18 cellular contexts compared by ENCODE assay signal in genomic region chr18:723541-723940, GRCh38. TPM values are rescaled to one million over a fixed set of nuclear protein-coding genes. Genes with fewer than 3 reads are reported as not detected.
DNase-seq lines count a peak whose midpoint lies in the region; ATAC-seq, FAIRE-seq and TF ChIP-seq lines count a peak whose summit lies in the region.
"Had no signal": no experiment of that assay in that cellular context is flagged by ENCODE, and none has a peak within 500 bp of the region (broad histone marks: within the 10 kb centered on the region; RNA-seq: fewer than 3 reads in every experiment).

No MANE protein-coding gene starts in this region.

- WGBS in A549 (ENCODE audit: missing lambda C conversion rate) = 80% methylated on average over 1 of the region's 1 CpG

- BruUV-seq in Calu3 (replicated peaks; lab: Mats Ljungman, UMichigan) (TSS peak; percentile 43), Panc1 (replicated peaks; lab: Mats Ljungman, UMichigan) (TSS peak; percentile 74)

- peak; percentile 18 for FAIRE-seq in A549 (lab: Jason Lieb, UNC)

- H3K27me3 Mint-ChIP-seq in Calu3 (ENCODE audit: unreplicated experiment) (no peaks in the 10 kb centered on the region), immature natural killer cell (ENCODE audit: low read depth in 3 of 3) (peaks cover 0 to 2% (median 0%) of the 10 kb centered on the region in 3 donors)
- H3K27me3 Mint-ChIP-seq: CD4-positive, alpha-beta T cell had no signal

- H3K9me3 ChIP-seq in A549 (no peaks in the 10 kb centered on the region), Panc1 (ENCODE audit: control insufficient read depth, insufficient read depth, low read depth, low read length) (no peaks in the 10 kb centered on the region)
- H3K9me3 ChIP-seq: BE2C, Peyer's patch had no signal

- no peak for DNase-seq in A549 (ENCODE audit: low read depth in 1 of 2, low spot score in 1 of 2)
- no peak for DNase-seq in Calu3
- DNase-seq in Panc1 (ENCODE audit: low read depth, low spot score) = no peak
- DNase-seq in immature natural killer cell = no peak
- DNase-seq in activated CD4-positive, alpha-beta T cell treated with anti-CD3 and anti-CD28 coated beads for 48 hours = no peak
- no peak for DNase-seq in activated CD4-positive, alpha-beta T cell treated with anti-CD3 and anti-CD28 coated beads, Interleukin-2, amount 50 U/mL, for 4 hours
- DNase-seq: BE2C; CD4-positive, alpha-beta T cell; DMS79 treated with DMSO at 0.1 percent for 48 hours; HCEC 1CT; KG1; NCI-H1105; NCI-H1694; NCI-H2227 treated with DMSO at 0.1 percent for 48 hours; NCI-H524; Peyer's patch had no signal

- peaks cover 5% of the 10 kb centered on the region; the same call in 1 of the 2 replicates for H3K36me3 ChIP-seq in Panc1 (ENCODE audit: control insufficient read depth, insufficient read depth, low read length)
- H3K36me3 ChIP-seq: BE2C had no signal

- TF ChIP-seq CTCF in A549 (IDR thresholded peaks at IDR 0.05) (no peak), Calu3 (IDR thresholded peaks at IDR 0.05; ENCODE audit: unreplicated experiment) (no peak), Panc1 (IDR thresholded peaks at IDR 0.05) (no peak)

- no peak overlapping the region for H3K4me3 Mint-ChIP-seq in Calu3 (ENCODE audit: low read depth, unreplicated experiment)
- H3K4me3 Mint-ChIP-seq in immature natural killer cell = no peak overlapping the region
- H3K4me3 Mint-ChIP-seq: CD4-positive, alpha-beta T cell had no signal

- no peaks in the 10 kb centered on the region for H3K9me3 Mint-ChIP-seq in Calu3 (ENCODE audit: low read depth, unreplicated experiment)
- H3K9me3 Mint-ChIP-seq in immature natural killer cell = peaks cover 0 to 4% (median 0%) of the 10 kb centered on the region in 6 donors
- H3K9me3 Mint-ChIP-seq: CD4-positive, alpha-beta T cell had no signal

- H3K36me3 Mint-ChIP-seq in Calu3 (ENCODE audit: insufficient read depth, unreplicated experiment) (peaks cover 12% of the 10 kb centered on the region), immature natural killer cell (peaks cover 6 to 31% (median 14%) of the 10 kb centered on the region in 3 donors)

- H3K27ac ChIP-seq in A549 (no peak overlapping the region), Panc1 (ENCODE audit: low read length) (no peak overlapping the region)
- H3K27ac ChIP-seq: Peyer's patch had no signal

- H3K4me2 ChIP-seq in A549 = no peak overlapping the region

- H3K27me3 ChIP-seq in Panc1 (ENCODE audit: control insufficient read depth, insufficient read depth, low read length) = no peaks in the 10 kb centered on the region
- H3K27me3 ChIP-seq: BE2C, Peyer's patch had no signal

- CTCF ChIA-PET in A549 (lab: Yijun Ruan, JAX) = interaction anchor here (0.8 kb wide), 1 partner anchor 11 kb away, joined by 3 read pairs; the partner anchor contains the start of gene ENOSF1
- CTCF ChIA-PET in Calu3 (lab: Charles Lee) = no interaction called here
- CTCF ChIA-PET in Panc1 (lab: Charles Lee) = no interaction called here

- TF ChIP-seq POLR2A in A549 (IDR thresholded peaks at IDR 0.05; ENCODE audit: low read length) = no peak

- intact Hi-C loops in Calu3 (cut with micrococcal nuclease; ENCODE audit: unreplicated experiment) = no loop called here
- intact Hi-C loops in Panc1 (cut with micrococcal nuclease; ENCODE audit: unreplicated experiment) = no loop called here

- no peaks in the 10 kb centered on the region for H3K4me1 Mint-ChIP-seq in Calu3 (ENCODE audit: low read depth, unreplicated experiment)
- H3K4me1 Mint-ChIP-seq in immature natural killer cell = no peaks in the 10 kb centered on the region

- POLR2A ChIA-PET in A549 (lab: Yijun Ruan, JAX) (no interaction called here), Panc1 (lab: Charles Lee) (no interaction called here)

- H3K4me1 ChIP-seq in A549 (no peaks in the 10 kb centered on the region), Panc1 (ENCODE audit: control insufficient read depth, insufficient read depth, low read length) (no peaks in the 10 kb centered on the region)
- H3K4me1 ChIP-seq: BE2C, Peyer's patch had no signal

- no peak for TF ChIP-seq EP300 in A549 (IDR thresholded peaks at IDR 0.05)

- no peak for ATAC-seq in A549
- ATAC-seq in Panc1 = no peak
- ATAC-seq in HG02840 (IDR thresholded peaks at IDR 0.05; ENCODE audit: low FRiP score, unreplicated experiment) = no peak
- ATAC-seq: Right ventricle myocardium inferior had no signal

- in situ Hi-C loops in Panc1 (cut with HindIII; ENCODE audit: low pct_unique_long_range_greater_than_20kb, low sequenced_read_pairs) = no loop called here

- H3K27ac Mint-ChIP-seq in Calu3 (ENCODE audit: unreplicated experiment) (no peak overlapping the region), immature natural killer cell (peak overlapping the region in 4 of 6 donors; percentile 2 to 39 (median 27))
- H3K27ac Mint-ChIP-seq: CD4-positive, alpha-beta T cell had no signal

- H3K4me3 ChIP-seq in A549 (no peak overlapping the region), Panc1 (ENCODE audit: low read depth in 2 of 2, low read length in 2 of 2) (no peak overlapping the region)
- H3K4me3 ChIP-seq: Peyer's patch had no signal

- no peak for TF ChIP-seq RAD21 in A549 (conservative IDR thresholded peaks at IDR 0.05 in 1 of 2, IDR thresholded peaks at IDR 0.05 in 1 of 2)

TF ChIP-seq in A549, 52 proteins besides CTCF, POLR2A, EP300 and RAD21:
- TF ChIP-seq GATA3 (IDR thresholded peaks at IDR 0.05; ENCODE audit: borderline replicate concordance) = no peak
- no peak for TF ChIP-seq JUNB (IDR thresholded peaks at IDR 0.05)
- no peak for TF ChIP-seq FOSL2 (IDR thresholded peaks at IDR 0.05)
- no peak for TF ChIP-seq FOSL2 (CRISPR knock-in tag; IDR thresholded peaks at IDR 0.05)
- no peak for TF ChIP-seq NR3C1 (IDR thresholded peaks at IDR 0.05)
- TF ChIP-seq NPAS2 (CRISPR knock-in tag; IDR thresholded peaks at IDR 0.05; ENCODE audit: borderline replicate concordance) = no peak
- TF ChIP-seq EHMT2 (IDR thresholded peaks at IDR 0.05; ENCODE audit: low read depth) = no peak
- TF ChIP-seq, protein P1, sequence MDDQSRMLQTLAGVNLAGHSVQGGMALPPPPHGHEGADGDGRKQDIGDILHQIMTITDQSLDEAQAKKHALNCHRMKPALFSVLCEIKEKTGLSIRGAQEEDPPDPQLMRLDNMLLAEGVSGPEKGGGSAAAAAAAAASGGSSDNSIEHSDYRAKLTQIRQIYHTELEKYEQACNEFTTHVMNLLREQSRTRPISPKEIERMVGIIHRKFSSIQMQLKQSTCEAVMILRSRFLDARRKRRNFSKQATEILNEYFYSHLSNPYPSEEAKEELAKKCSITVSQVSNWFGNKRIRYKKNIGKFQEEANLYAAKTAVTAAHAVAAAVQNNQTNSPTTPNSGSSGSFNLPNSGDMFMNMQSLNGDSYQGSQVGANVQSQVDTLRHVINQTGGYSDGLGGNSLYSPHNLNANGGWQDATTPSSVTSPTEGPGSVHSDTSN (IDR thresholded peaks at IDR 0.05) = no peak
- no peak for TF ChIP-seq CHD2 (IDR thresholded peaks at IDR 0.05; ENCODE audit: low read length, partially characterized antibody)
- no peak for TF ChIP-seq CEBPB (IDR thresholded peaks at IDR 0.05)
- no peak for TF ChIP-seq MYC (IDR thresholded peaks at IDR 0.05; ENCODE audit: borderline replicate concordance, low read length)
- TF ChIP-seq ZC3H11A (IDR thresholded peaks at IDR 0.05) = no peak
- no peak for TF ChIP-seq JUN (IDR thresholded peaks at IDR 0.05)
- TF ChIP-seq MAFK (IDR thresholded peaks at IDR 0.05; ENCODE audit: partially characterized antibody) = no peak
- TF ChIP-seq CHD4 (IDR thresholded peaks at IDR 0.05; ENCODE audit: borderline replicate concordance) = no peak
- TF ChIP-seq HOXB5 (CRISPR knock-in tag; IDR thresholded peaks at IDR 0.05) = no peak

RNA-seq across cellular contexts. Expression of gene ENOSF1, which starts 11.1 kb away (rescaled TPM):
- 27.3 and 34.0 TPM in 2 replicates for polyA plus RNA-seq in A549 (2011; rRNA removed)
- 25.8 and 27.5 TPM in 2 replicates for polyA plus RNA-seq in A549 (2012; cell fraction: cytosol; rRNA removed)
- 72.8 and 101 TPM in 2 replicates for polyA plus RNA-seq in A549 (2012; cell fraction: nucleus; rRNA removed)
- 29.9 to 32.5 TPM (median 30.0 TPM) in 3 replicates for polyA plus RNA-seq in A549 (2017; fragmentation: RNase III; extraction: RNeasy Plus Mini Kit Qiagen cat#74134 plus additional on column Dnase treatment)
- polyA minus RNA-seq in A549 (2011; rRNA and poly(A)+ RNA removed) = 48.0 and 49.4 TPM in 2 replicates
- 88.5 and 102 TPM in 2 replicates for total RNA-seq in Calu3 (2022)
- total RNA-seq in Panc1 (2021; ENCODE audit: unreplicated experiment) = 53.7 TPM
- polyA plus RNA-seq in Panc1 (2012; ENCODE audit: insufficient read length) = 61.8 TPM
- polyA plus RNA-seq in immature natural killer cell = 1 to 10 TPM; 1.9 to 8.0 (median 4.3) TPM
